Comparison of ENCODE assay signal across 9 cellular contexts in genomic region chr1:92461364-92462097, GRCh38. TPM values are rescaled to one million over a fixed set of nuclear protein-coding genes. Genes with fewer than 3 reads are reported as not detected.
DNase-seq lines count a peak whose midpoint lies in the region; ATAC-seq and TF ChIP-seq lines count a peak whose summit lies in the region.
"Had no signal": no experiment of that assay in that cellular context is flagged by ENCODE, and none has a peak within 500 bp of the region (broad histone marks: within the 10 kb centered on the region; RNA-seq: fewer than 3 reads in every experiment).

No MANE protein-coding gene starts in this region.

- H3K4me3 ChIP-seq in gastroesophageal sphincter = no peak overlapping the region

- no peak for TF ChIP-seq POLR2A in GM18505 (IDR thresholded peaks at IDR 0.05; ENCODE audit: borderline replicate concordance, extremely low read depth, insufficient read depth, insufficient read length)
- no peak for TF ChIP-seq POLR2A in gastroesophageal sphincter (IDR thresholded peaks at IDR 0.05)

- no peaks in the 10 kb centered on the region for H3K4me1 ChIP-seq in gastroesophageal sphincter

- H3K9me3 Mint-ChIP-seq in dendritic cell treated with granulocyte-macrophage colony-stimulating factor and Interleukin-4, amounts not matched to agents 40 ng/mL and 50 ng/mL, for 4 days = no peaks in the 10 kb centered on the region

- H3K4me1 Mint-ChIP-seq in dendritic cell treated with granulocyte-macrophage colony-stimulating factor and Interleukin-4, amounts not matched to agents 40 ng/mL and 50 ng/mL, for 4 days (ENCODE audit: low read depth) = peaks cover 51% of the 10 kb centered on the region

- 77 to 90% methylated on average over 5 of the region's 5 CpGs for WGBS in gastroesophageal sphincter (ENCODE audit: low coverage in 1 of 2), 2 donors

- no peak overlapping the region for H3K4me3 Mint-ChIP-seq in dendritic cell treated with granulocyte-macrophage colony-stimulating factor and Interleukin-4, amounts not matched to agents 40 ng/mL and 50 ng/mL, for 4 days

- H3K27ac ChIP-seq in KOPT-K1 (ENCODE audit: low read depth, low read length, poor library complexity, severe bottlenecking) (peak overlapping the region; percentile 97), gastroesophageal sphincter (no peak overlapping the region)

- TF ChIP-seq CTCF in gastroesophageal sphincter (IDR thresholded peaks at IDR 0.05) = no peak

- no peaks in the 10 kb centered on the region for H3K27me3 Mint-ChIP-seq in dendritic cell treated with granulocyte-macrophage colony-stimulating factor and Interleukin-4, amounts not matched to agents 40 ng/mL and 50 ng/mL, for 4 days

- no peak for DNase-seq in NCI-H1694 treated with DMSO at 0.1 percent for 48 hours (lab: John Stamatoyannopoulos, UW)
- no peak for DNase-seq in activated T-cell treated with anti-CD3 and anti-CD28 coated beads, Interleukin-2, amount 50 U/mL, for 48 hours
- DNase-seq in NCI-H345 (lab: John Stamatoyannopoulos, UW) = no peak
- DNase-seq: small intestine had no signal

- H3K36me3 ChIP-seq in KOPT-K1 (ENCODE audit: insufficient read depth, low read length) = no peaks in the 10 kb centered on the region
- H3K36me3 ChIP-seq in gastroesophageal sphincter = no peaks in the 10 kb centered on the region

- peaks cover 11% of the 10 kb centered on the region for H3K27me3 ChIP-seq in gastroesophageal sphincter

- intact Hi-C loops in dendritic cell treated with granulocyte-macrophage colony-stimulating factor and Interleukin-4, amounts not matched to agents 40 ng/mL and 50 ng/mL, for 4 days (cut with micrococcal nuclease) = loop anchor here (5.0 kb wide), 1 partner anchor 164 kb away; the partner anchor contains the start of genes GLMN and RPAP2

- peak; percentile 61 for ATAC-seq in GM18505 (IDR thresholded peaks at IDR 0.05; ENCODE audit: unreplicated experiment)
- ATAC-seq in GM21717 (IDR thresholded peaks at IDR 0.05; ENCODE audit: unreplicated experiment) = peak; percentile 55
- ATAC-seq in gastroesophageal sphincter = no peak

- H3K27ac Mint-ChIP-seq in dendritic cell treated with granulocyte-macrophage colony-stimulating factor and Interleukin-4, amounts not matched to agents 40 ng/mL and 50 ng/mL, for 4 days = peak overlapping the region; percentile 92

- no peak for TF ChIP-seq EP300 in gastroesophageal sphincter (IDR thresholded peaks at IDR 0.05)

- no peaks in the 10 kb centered on the region for H3K36me3 Mint-ChIP-seq in dendritic cell treated with granulocyte-macrophage colony-stimulating factor and Interleukin-4, amounts not matched to agents 40 ng/mL and 50 ng/mL, for 4 days (ENCODE audit: low read depth)

- H3K9me3 ChIP-seq in KOPT-K1 (ENCODE audit: insufficient read depth, low read length, poor library complexity, severe bottlenecking) (no peaks in the 10 kb centered on the region), gastroesophageal sphincter (no peaks in the 10 kb centered on the region)

RNA-seq across cellular contexts. Expression of gene GFI1, which starts 25.2 kb away (rescaled TPM):
- under 1 TPM in 3 of 4 donors, not detected in 1; 0.27 to 0.94 (median 0.59) TPM for total RNA-seq in gastroesophageal sphincter
